In genomic region chr19:19032420-19033175, GRCh38 we compare ENCODE assay signal across 8 cellular contexts. TPM values are rescaled to one million over a fixed set of nuclear protein-coding genes. Genes with fewer than 3 reads are reported as not detected.
A peak's percentile ranks its signal among the peaks of the same experiment; 100 is the strongest.
DNase-seq lines count a peak whose midpoint lies in the region; ATAC-seq, FAIRE-seq and TF ChIP-seq lines count a peak whose summit lies in the region.

No MANE protein-coding gene starts in this region.

- ATAC-seq in HG02943 (IDR thresholded peaks at IDR 0.05; ENCODE audit: low read depth, unreplicated experiment) (peak; percentile 10), GM21717 (IDR thresholded peaks at IDR 0.05; ENCODE audit: unreplicated experiment) (no peak)

- H3K4me3 ChIP-seq in kidney (ENCODE audit: low read length in 2 of 2), result peak overlapping the region; percentile 81 to 82

- H3K4me1 ChIP-seq in kidney (ENCODE audit: control insufficient read depth in 1 of 2, insufficient read depth in 1 of 2, low read depth in 1 of 2, low read length in 2 of 2), result peaks cover 0 to 14% of the 10 kb centered on the region in 2 donors

- intact Hi-C loops in kidney (cut with DNase I), result no loop called here

- in situ Hi-C loops in GM13976 (cut with MboI; ENCODE audit: low sequenced_read_pairs, unreplicated experiment), result no loop called here

- H3K27ac ChIP-seq in kidney (ENCODE audit: low read depth in 2 of 2, low read length in 2 of 2), result peak overlapping the region; percentile 53 to 92

- no peaks in the 10 kb centered on the region for H3K9me3 ChIP-seq in kidney (ENCODE audit: control insufficient read depth in 1 of 2, low read length in 2 of 2)

- H3K9ac ChIP-seq in kidney (ENCODE audit: low read length in 2 of 2), result peak overlapping the region; percentile 69 to 75

- TF ChIP-seq CTCF in GM13976 (IDR thresholded peaks at IDR 0.05; ENCODE audit: borderline replicate concordance, control extremely low read depth, extremely low read depth, insufficient read depth, missing control alignments) (no peak), kidney (IDR thresholded peaks at IDR 0.05; ENCODE audit: borderline replicate concordance, extremely low read depth, insufficient read depth) (no peak)

- peak; percentile 95 for DNase-seq in GM13976 (ENCODE audit: low spot score)
- peak; percentile 76 for DNase-seq in NCI-H2196 (lab: John Stamatoyannopoulos, UW; ENCODE audit: unreplicated experiment)
- peak in 3 of 4 experiments; percentile 14 to 46 (median 38) for DNase-seq in activated CD4-positive, CD25-positive, alpha-beta regulatory T cell (lab: John Stamatoyannopoulos, UW)
- DNase-seq in cerebellar nuclear complex (lab: John Stamatoyannopoulos, UW), result peak; percentile 48 to 64
- DNase-seq in kidney, result peak; percentile 91
- peak; percentile 79 to 85 (median 80) for DNase-seq in stimulated activated CD4-positive, alpha-beta T cell treated with anti-CD3 and anti-CD28 coated beads, Interleukin-12 subunit alpha, Interleukin-12 subunit beta, amount 100 ng/mL, for 48 hours (ENCODE audit: low read depth in 2 of 3, low spot score in 1 of 3)

- H3K36me3 ChIP-seq in kidney (ENCODE audit: control insufficient read depth in 1 of 2, insufficient read depth in 2 of 2, low read length in 2 of 2), result peaks cover 3 to 6% of the 10 kb centered on the region in 2 donors

- no peak for FAIRE-seq in kidney (lab: Jason Lieb, UNC)

RNA-seq across cellular contexts. Expression of gene SUGP2, which starts 0.7 kb away (rescaled TPM):
- total RNA-seq in kidney, result 74.1 TPM
- polyA plus RNA-seq in kidney (ENCODE audit: insufficient read depth, low read depth, low replicate concordance), result 47.5 TPM

RNA-seq across cellular contexts. Expression of gene ARMC6, which starts 0.8 kb away (rescaled TPM):
- total RNA-seq in kidney, result 23.0 TPM
- polyA plus RNA-seq in kidney (ENCODE audit: insufficient read depth, low read depth, low replicate concordance), result 24.6 TPM

RNA-seq across cellular contexts. Expression of gene SLC25A42, which starts 31.2 kb away (rescaled TPM):
- total RNA-seq in kidney, result 9.7 TPM
- 70.7 TPM for polyA plus RNA-seq in kidney (ENCODE audit: insufficient read depth, low read depth, low replicate concordance)

Comparison
In these comparisons a context has a peak if more than half of its experiments do, and no peak if none do; other contexts are left out.
1. DNase-seq: peak in every context shown above with its lines; median percentile 95 in GM13976; 91 in kidney; 80 in stimulated activated CD4-positive, alpha-beta T cell treated with anti-CD3 and anti-CD28 coated beads, Interleukin-12 subunit alpha, Interleukin-12 subunit beta, amount 100 ng/mL, for 48 hours; 76 in NCI-H2196; 56 in cerebellar nuclear complex; 38 in activated CD4-positive, CD25-positive, alpha-beta regulatory T cell.